Comparison of ENCODE assay signal across 1 cellular context in genomic region chr1:108159951-108160350, GRCh38. TPM values are rescaled to one million over a fixed set of nuclear protein-coding genes. Genes with fewer than 3 reads are reported as not detected.
DNase-seq lines count a peak whose midpoint lies in the region; TF ChIP-seq lines count a peak whose summit lies in the region.
"Not testable (repeated sequence)": the region's sequence is repeated elsewhere in the genome, so short reads cannot be mapped to it uniquely, and the experiment has no call there.

No MANE protein-coding gene starts in this region.

- TF ChIP-seq CTCF in glutamatergic neuron (IDR thresholded peaks at IDR 0.05; ENCODE audit: partially characterized antibody, unreplicated experiment) = not testable (repeated sequence)

- DNase-seq in glutamatergic neuron = not testable (repeated sequence)

- peak overlapping the region; percentile 22 for H3K27ac Mint-ChIP-seq in glutamatergic neuron (ENCODE audit: unreplicated experiment)

- not testable (repeated sequence) for H3K9me3 Mint-ChIP-seq in glutamatergic neuron (ENCODE audit: unreplicated experiment)

- H3K27me3 Mint-ChIP-seq in glutamatergic neuron (ENCODE audit: unreplicated experiment) = not testable (repeated sequence)

- H3K36me3 Mint-ChIP-seq in glutamatergic neuron (ENCODE audit: unreplicated experiment) = not testable (repeated sequence)

- not testable (repeated sequence) for H3K4me3 Mint-ChIP-seq in glutamatergic neuron (ENCODE audit: unreplicated experiment)

- not testable (repeated sequence) for H3K4me1 Mint-ChIP-seq in glutamatergic neuron (ENCODE audit: low read depth, unreplicated experiment)

RNA-seq across cellular contexts. Expression of gene SLC25A24, which starts 40.2 kb away (rescaled TPM):
- total RNA-seq in glutamatergic neuron (ENCODE audit: unreplicated experiment) = 55.3 TPM
